8 cellular contexts compared by ENCODE assay signal in the genomic region with DNA sequence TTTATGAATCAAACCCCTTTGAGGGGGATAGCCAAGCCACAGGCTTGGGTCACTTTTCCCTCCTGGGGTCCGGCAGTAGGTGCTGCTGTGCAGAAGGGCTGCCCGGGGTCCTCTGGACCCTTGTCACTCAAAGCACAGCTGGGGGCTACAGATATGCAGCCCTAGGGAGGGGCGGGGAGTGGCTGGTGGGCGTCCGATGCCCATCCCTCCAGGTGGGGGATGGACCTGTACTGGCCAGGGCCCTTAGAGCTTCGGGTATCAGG. TPM values are rescaled to one million over a fixed set of nuclear protein-coding genes. Genes with fewer than 3 reads are reported as not detected.
DNase-seq lines count a peak whose midpoint lies in the region; ATAC-seq and TF ChIP-seq lines count a peak whose summit lies in the region.

No MANE protein-coding gene starts in this region.

- H3K4me1 ChIP-seq in OCI-LY1 (ENCODE audit: insufficient read depth, low read length, severe bottlenecking) = peaks cover 8% of the 10 kb centered on the region
- H3K4me1 ChIP-seq in endocrine pancreas (ENCODE audit: control insufficient read depth, insufficient read depth, low read length) = no peaks in the 10 kb centered on the region
- peaks cover 37% of the 10 kb centered on the region for H3K4me1 ChIP-seq in neuron (ENCODE audit: insufficient read depth, low read length)

- peak overlapping the region; percentile 63 for H3K4me2 ChIP-seq in OCI-LY1 (ENCODE audit: low read length)

- no peaks in the 10 kb centered on the region for H3K9me2 ChIP-seq in OCI-LY1 (ENCODE audit: low read depth, low read length)

- CTCF ChIA-PET in BJ (lab: Yijun Ruan, JAX) = interaction anchor here (2.2 kb wide), 1 partner anchor 31 kb away, joined by 18 read pairs; no protein-coding TSS in a partner anchor

- H3K9me3 ChIP-seq in OCI-LY1 (ENCODE audit: low read length) = no peaks in the 10 kb centered on the region
- H3K9me3 ChIP-seq in endocrine pancreas (ENCODE audit: control insufficient read depth, low read length) = no peaks in the 10 kb centered on the region
- H3K9me3 ChIP-seq in neuron (ENCODE audit: low read length) = no peaks in the 10 kb centered on the region

- H3K4me3 ChIP-seq in BJ (ENCODE audit: low read depth, low read length) (peak overlapping the region; percentile 97), OCI-LY1 (ENCODE audit: low read depth, low read length, poor library complexity, severe bottlenecking) (peak overlapping the region; percentile 52), endocrine pancreas (ENCODE audit: control insufficient read depth, insufficient read depth, low read length) (no peak overlapping the region), neuron (ENCODE audit: low read length) (peak overlapping the region; percentile 47)

- POLR2A ChIA-PET in BJ (lab: Charles Lee) = no interaction called here

- H2AFZ ChIP-seq in OCI-LY1 (ENCODE audit: low read length) = no peak overlapping the region
- no peak overlapping the region for H2AFZ ChIP-seq in neuron (ENCODE audit: low read depth, low read length)

- no peak for ATAC-seq in HG02885 (IDR thresholded peaks at IDR 0.05; ENCODE audit: poor library complexity, unreplicated experiment)

- TF ChIP-seq CTCF in BJ (IDR thresholded peaks at IDR 0.05; ENCODE audit: insufficient read depth, low read depth, low read length) = no peak
- no peak for TF ChIP-seq CTCF in OCI-LY1 (IDR thresholded peaks at IDR 0.05; ENCODE audit: low read length)

- H3F3A ChIP-seq in OCI-LY1 (ENCODE audit: insufficient read depth, low read length) = no peaks in the 10 kb centered on the region

- no peaks in the 10 kb centered on the region for H3K79me2 ChIP-seq in OCI-LY1 (ENCODE audit: insufficient read depth, low read length)

- H3K9ac ChIP-seq in OCI-LY1 (ENCODE audit: low read length) (peak overlapping the region; percentile 6; the same call in 1 of the 2 replicates), endocrine pancreas (ENCODE audit: control insufficient read depth, insufficient read depth, low read length) (peak overlapping the region; percentile 57)

- H3K36me3 ChIP-seq in BJ (ENCODE audit: control insufficient read depth, insufficient read depth, low read length) (peaks cover 8% of the 10 kb centered on the region), OCI-LY1 (ENCODE audit: insufficient read depth, low read length) (peaks cover 3% of the 10 kb centered on the region), endocrine pancreas (ENCODE audit: control insufficient read depth, insufficient read depth, low read length) (no peaks in the 10 kb centered on the region), neuron (ENCODE audit: insufficient read depth, low read length) (no peaks in the 10 kb centered on the region)

- DNase-seq in BJ (ENCODE audit: low read depth) (no peak), hippocampal formation (lab: John Stamatoyannopoulos, UW) (no peak), NCI-H526 treated with DMSO at 0.1 percent for 48 hours (lab: John Stamatoyannopoulos, UW) (no peak), NOMO-1 (lab: John Stamatoyannopoulos, UW; ENCODE audit: unreplicated experiment in 2 of 2) (no peak)

- no peak overlapping the region for H3K27ac ChIP-seq in OCI-LY1 (ENCODE audit: low read depth, low read length, poor library complexity, severe bottlenecking)

- H3K27me3 ChIP-seq in BJ (ENCODE audit: control insufficient read depth, insufficient read depth, low read length) = no peaks in the 10 kb centered on the region
- no peaks in the 10 kb centered on the region for H3K27me3 ChIP-seq in OCI-LY1 (ENCODE audit: insufficient read depth, low read length)
- H3K27me3 ChIP-seq in endocrine pancreas (ENCODE audit: control insufficient read depth, insufficient read depth, low read length) = no peaks in the 10 kb centered on the region
- H3K27me3 ChIP-seq in neuron (ENCODE audit: insufficient read depth, low read length) = no peaks in the 10 kb centered on the region

- H4K20me1 ChIP-seq in OCI-LY1 (ENCODE audit: insufficient read depth, low read length) = no peaks in the 10 kb centered on the region

RNA-seq across cellular contexts. Expression of a gene that starts 0.6 kb away (rescaled TPM):
- 30.0 and 71.6 TPM in 2 replicates for polyA plus RNA-seq in BJ (2011; rRNA removed)
- 16.3 and 19.6 TPM in 2 replicates for polyA minus RNA-seq in BJ (2011; rRNA and poly(A)+ RNA removed)

RNA-seq across cellular contexts. Expression of a gene that starts 21.1 kb away (rescaled TPM):
- 33.1 and 44.2 TPM in 2 replicates for polyA plus RNA-seq in BJ (2011; rRNA removed)
- polyA minus RNA-seq in BJ (2011; rRNA and poly(A)+ RNA removed) = 2.5 and 7.2 TPM in 2 replicates

RNA-seq across cellular contexts. Expression of a gene that starts 44.1 kb away (rescaled TPM):
- 5.3 and 13.8 TPM in 2 replicates for polyA plus RNA-seq in BJ (2011; rRNA removed)
- polyA minus RNA-seq in BJ (2011; rRNA and poly(A)+ RNA removed) = 19.5 and 22.6 TPM in 2 replicates

RNA-seq across cellular contexts. Expression of a gene that starts 53.4 kb away (rescaled TPM):
- polyA plus RNA-seq in BJ (2011; rRNA removed) = 35.9 and 48.8 TPM in 2 replicates
- polyA minus RNA-seq in BJ (2011; rRNA and poly(A)+ RNA removed) = 19.6 and 25.9 TPM in 2 replicates

RNA-seq across cellular contexts. Expression of a gene that starts 56.4 kb away (rescaled TPM):
- polyA plus RNA-seq in BJ (2011; rRNA removed) = 4.8 and 8.8 TPM in 2 replicates
- 5.7 and 9.7 TPM in 2 replicates for polyA minus RNA-seq in BJ (2011; rRNA and poly(A)+ RNA removed)
